ENCODE assay signal across 8 cellular contexts in genomic region chr12:96908170-96908675, GRCh38. TPM values are rescaled to one million over a fixed set of nuclear protein-coding genes. Genes with fewer than 3 reads are reported as not detected.
DNase-seq lines count a peak whose midpoint lies in the region; ATAC-seq and TF ChIP-seq lines count a peak whose summit lies in the region.

No MANE protein-coding gene starts in this region.

- H3F3A ChIP-seq in neural cell (ENCODE audit: insufficient read depth, low read length, poor library complexity, severe bottlenecking), result no peaks in the 10 kb centered on the region

- H3K27ac ChIP-seq in OCI-LY7 (ENCODE audit: low read depth, low read length, poor library complexity, severe bottlenecking) (peak overlapping the region; percentile 51), dorsolateral prefrontal cortex (peak overlapping the region in 6 of 59 donors; percentile 82 to 91 (median 88)), neural cell (ENCODE audit: low read length) (no peak overlapping the region)

- peak overlapping the region; percentile 97 for H3K4me2 ChIP-seq in OCI-LY7 (ENCODE audit: low read length)
- H3K4me2 ChIP-seq in neural cell (ENCODE audit: low read length), result no peak overlapping the region

- ATAC-seq in GM21360 (IDR thresholded peaks at IDR 0.05; ENCODE audit: unreplicated experiment), result peak; percentile 33

- H3K4me1 ChIP-seq in OCI-LY7 (ENCODE audit: insufficient read depth, low read length, poor library complexity, severe bottlenecking), result peaks cover 42% of the 10 kb centered on the region

- H3K79me2 ChIP-seq in OCI-LY7 (ENCODE audit: insufficient read depth, low read depth, low read length), result peaks cover 58% of the 10 kb centered on the region
- H3K79me2 ChIP-seq in neural cell (replicated peaks; ENCODE audit: insufficient read depth, low read length), result peaks cover 5% of the 10 kb centered on the region

- no peak for TF ChIP-seq CTCF in AG09309 (IDR thresholded peaks at IDR 0.05; ENCODE audit: control insufficient read depth, insufficient read depth, low read depth, low read length, missing control alignments)
- no peak for TF ChIP-seq CTCF in OCI-LY7 (conservative IDR thresholded peaks at IDR 0.05; ENCODE audit: low read length)
- no peak for TF ChIP-seq CTCF in dorsolateral prefrontal cortex (IDR thresholded peaks at IDR 0.05 in 54 of 56, conservative IDR thresholded peaks at IDR 0.05 in 2 of 56; ENCODE audit: low read depth in 1 of 56, partially characterized antibody in 56 of 56)
- no peak for TF ChIP-seq CTCF in neural cell (IDR thresholded peaks at IDR 0.05; ENCODE audit: poor library complexity, severe bottlenecking)

- H3K36me3 ChIP-seq in OCI-LY7 (ENCODE audit: insufficient read depth, low read length), result peaks cover 32% of the 10 kb centered on the region
- H3K36me3 ChIP-seq in neural cell (ENCODE audit: insufficient read depth, low read length), result no peaks in the 10 kb centered on the region

- DNase-seq in AG09309 (ENCODE audit: low read depth) (no peak), OCI-LY7 (ENCODE audit: low spot score) (no peak), dorsolateral prefrontal cortex (no peak), NCI-H1092 (lab: John Stamatoyannopoulos, UW) (no peak), hippocampal formation (lab: John Stamatoyannopoulos, UW) (no peak), NCI-H446 (lab: John Stamatoyannopoulos, UW) (no peak)

- TF ChIP-seq RAD21 in neural cell (conservative IDR thresholded peaks at IDR 0.05), result no peak

- TF ChIP-seq EP300 in neural cell (conservative IDR thresholded peaks at IDR 0.05; ENCODE audit: poor library complexity, severe bottlenecking), result no peak

- intact Hi-C loops in OCI-LY7 (cut with micrococcal nuclease; ENCODE audit: unreplicated experiment), result loop anchor here (10.0 kb wide), 1 partner anchor 1467 kb away; no protein-coding TSS in a partner anchor
- intact Hi-C loops in dorsolateral prefrontal cortex (cut with DNase I), result no loop called here

- no peaks in the 10 kb centered on the region for H3K27me3 ChIP-seq in dorsolateral prefrontal cortex
- H3K27me3 ChIP-seq in neural cell (ENCODE audit: insufficient read depth, low read depth, low read length), result no peaks in the 10 kb centered on the region

- BruUV-seq in OCI-LY7 (replicated peaks; lab: Mats Ljungman, UMichigan), result TSS peak; percentile 55

- POLR2A ChIA-PET in OCI-LY7 (lab: Charles Lee), result interaction anchor here (1.2 to 1.4 kb wide), 3 partner anchors 9 to 188 kb away, joined by 3 to 7 read pairs (median 4); no protein-coding TSS in a partner anchor

- H3K9ac ChIP-seq in neural cell (ENCODE audit: low read length), result no peak overlapping the region

- H3K4me3 ChIP-seq in AG09309 (ENCODE audit: control insufficient read depth, low read depth, low read length) (peak overlapping the region; percentile 71), OCI-LY7 (ENCODE audit: low read depth, low read length, poor library complexity, severe bottlenecking) (peak overlapping the region; percentile 95), dorsolateral prefrontal cortex (peak overlapping the region in 58 of 59 donors; percentile 61 to 99 (median 90)), neural cell (ENCODE audit: low read length) (peak overlapping the region; percentile 76)

- peak overlapping the region; percentile 99; the same call in 1 of the 2 replicates for H2AFZ ChIP-seq in OCI-LY7 (ENCODE audit: low read length)
- no peak overlapping the region for H2AFZ ChIP-seq in neural cell (ENCODE audit: low read depth, low read length)

- no peaks in the 10 kb centered on the region for H3K9me2 ChIP-seq in OCI-LY7 (ENCODE audit: insufficient read depth, low read length)
- no peaks in the 10 kb centered on the region for H3K9me2 ChIP-seq in neural cell (ENCODE audit: insufficient read depth, low read length)

- CTCF ChIA-PET in OCI-LY7 (lab: Charles Lee; ENCODE audit: unreplicated experiment), result no interaction called here

- no peaks in the 10 kb centered on the region for H3K9me3 ChIP-seq in OCI-LY7 (ENCODE audit: low read length)
- H3K9me3 ChIP-seq in neural cell (ENCODE audit: low read length), result no peaks in the 10 kb centered on the region

- peaks cover 13% of the 10 kb centered on the region; the same call in 1 of the 2 replicates for H4K20me1 ChIP-seq in OCI-LY7 (ENCODE audit: insufficient read depth, low read length)
- H4K20me1 ChIP-seq in neural cell (ENCODE audit: insufficient read depth), result no peaks in the 10 kb centered on the region

TF ChIP-seq in neural cell, 6 proteins besides CTCF, POLR2A, EP300 and RAD21:
- TF ChIP-seq SMC3 (conservative IDR thresholded peaks at IDR 0.05; ENCODE audit: poor library complexity) (no peak), EZH2 (IDR thresholded peaks at IDR 0.05; ENCODE audit: borderline replicate concordance, insufficient read depth, low read length, poor library complexity, severe bottlenecking) (no peak), POLR2AphosphoS5 (IDR thresholded peaks at IDR 0.05) (no peak), MXI1 (conservative IDR thresholded peaks at IDR 0.05; ENCODE audit: poor library complexity, severe bottlenecking) (no peak), REST (IDR thresholded peaks at IDR 0.05; ENCODE audit: borderline replicate concordance) (no peak), TAF1 (IDR thresholded peaks at IDR 0.05; ENCODE audit: low read depth) (no peak)

RNA-seq across cellular contexts. Expression of gene NEDD1, which starts 1.2 kb away (rescaled TPM):
- 30.7 and 39.2 TPM in 2 replicates for total RNA-seq in OCI-LY7 (2014; rRNA removed; shearing (Covaris generic))
- 32.8 and 39.3 TPM in 2 replicates for total RNA-seq in OCI-LY7 (2022)
- 10 to 100 TPM in 13 of 120 experiments, 1 to 10 TPM in 107; 3.7 to 14.7 (median 7.3) TPM for total RNA-seq in dorsolateral prefrontal cortex
- 3.8 and 6.6 TPM in 2 replicates for polyA plus RNA-seq in neural cell
- polyA minus RNA-seq in neural cell, result 6.6 and 7.6 TPM in 2 replicates
